ENCODE assay signal across 11 cellular contexts in the genomic region with DNA sequence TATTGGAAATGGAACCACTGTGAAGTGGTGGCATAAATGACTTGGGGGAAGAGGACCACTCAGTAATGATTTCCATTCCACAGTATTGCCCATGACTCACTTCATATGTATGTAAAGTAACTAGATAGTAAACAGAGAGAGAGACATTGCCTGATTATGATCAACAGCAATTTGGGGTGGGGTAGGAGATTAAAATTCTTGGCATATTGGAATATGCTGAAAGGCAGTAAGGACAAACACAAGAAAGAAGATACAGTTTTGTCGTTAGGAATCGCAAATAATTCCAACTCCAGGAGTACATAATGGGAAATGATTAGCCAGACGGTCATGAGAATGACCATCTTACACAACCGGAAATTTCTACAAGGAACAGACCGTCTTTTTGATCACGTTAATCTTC. TPM values are rescaled to one million over a fixed set of nuclear protein-coding genes. Genes with fewer than 3 reads are reported as not detected.
A peak's percentile ranks its signal among the peaks of the same experiment; 100 is the strongest.
DNase-seq lines count a peak whose midpoint lies in the region; ATAC-seq, FAIRE-seq and TF ChIP-seq lines count a peak whose summit lies in the region.
"Had no signal": no experiment of that assay in that cellular context is flagged by ENCODE, and none has a peak within 500 bp of the region (broad histone marks: within the 10 kb centered on the region; RNA-seq: fewer than 3 reads in every experiment).

No MANE protein-coding gene starts in this region.

- H3F3A ChIP-seq in OCI-LY1 (ENCODE audit: insufficient read depth, low read length) = no peaks in the 10 kb centered on the region

- peaks cover 35% of the 10 kb centered on the region for H3K79me2 ChIP-seq in DND-41 (ENCODE audit: insufficient read depth, low read length)
- H3K79me2 ChIP-seq in OCI-LY1 (ENCODE audit: insufficient read depth, low read length) = peaks cover 34% of the 10 kb centered on the region

- peaks cover 49% of the 10 kb centered on the region for H3K4me1 Mint-ChIP-seq in nephron progenitor cell

- H3K4me2 ChIP-seq in DND-41 (ENCODE audit: insufficient read depth, low read length) (no peak overlapping the region), OCI-LY1 (ENCODE audit: low read length) (no peak overlapping the region)

- no peak overlapping the region for H3K4me3 Mint-ChIP-seq in nephron progenitor cell

- peaks cover 41% of the 10 kb centered on the region for H3K9me3 Mint-ChIP-seq in nephron progenitor cell

- H3K4me3 ChIP-seq in DND-41 (ENCODE audit: low read depth in 1 of 2, low read length in 2 of 2) (no peak overlapping the region), OCI-LY1 (ENCODE audit: low read depth, low read length, poor library complexity, severe bottlenecking) (no peak overlapping the region), bronchial epithelial cell (ENCODE audit: low read depth, low read length) (no peak overlapping the region)
- H3K4me3 ChIP-seq: lung had no signal

- TF ChIP-seq CTCF in DND-41 (IDR thresholded peaks at IDR 0.05; ENCODE audit: borderline replicate concordance, extremely low read depth, low read length, poor library complexity, severe bottlenecking) (no peak), OCI-LY1 (IDR thresholded peaks at IDR 0.05; ENCODE audit: low read length) (no peak), bronchial epithelial cell (IDR thresholded peaks at IDR 0.05; ENCODE audit: insufficient read depth, low read length, severe bottlenecking) (no peak), nephron progenitor cell (IDR thresholded peaks at IDR 0.05) (no peak), GM13976 (IDR thresholded peaks at IDR 0.05; ENCODE audit: borderline replicate concordance, control extremely low read depth, extremely low read depth, insufficient read depth, missing control alignments) (no peak)

- peaks cover 42% of the 10 kb centered on the region for H3K4me1 ChIP-seq in DND-41 (ENCODE audit: insufficient read depth, low read length)
- peaks cover 39% of the 10 kb centered on the region for H3K4me1 ChIP-seq in OCI-LY1 (ENCODE audit: insufficient read depth, low read length, severe bottlenecking)

- in situ Hi-C loops in GM13976 (cut with MboI; ENCODE audit: low sequenced_read_pairs, unreplicated experiment) = no loop called here

- no peaks in the 10 kb centered on the region for H3K9me2 ChIP-seq in OCI-LY1 (ENCODE audit: low read depth, low read length)

- H4K20me1 ChIP-seq in DND-41 (ENCODE audit: insufficient read depth, low read length) (peaks cover 30% of the 10 kb centered on the region), OCI-LY1 (ENCODE audit: insufficient read depth, low read length) (no peaks in the 10 kb centered on the region)

- H3K27me3 ChIP-seq in DND-41 (ENCODE audit: insufficient read depth, low read length, poor library complexity) = no peaks in the 10 kb centered on the region
- no peaks in the 10 kb centered on the region for H3K27me3 ChIP-seq in OCI-LY1 (ENCODE audit: insufficient read depth, low read length)
- H3K27me3 ChIP-seq in bronchial epithelial cell (ENCODE audit: control insufficient read depth, insufficient read depth, low read length) = no peaks in the 10 kb centered on the region
- H3K27me3 ChIP-seq: sigmoid colon, uterus had no signal

- peaks cover 3% of the 10 kb centered on the region for H3K27me3 Mint-ChIP-seq in nephron progenitor cell (ENCODE audit: low read depth, poor library complexity)

- H2AFZ ChIP-seq in DND-41 (ENCODE audit: low read depth, low read length) = peak overlapping the region; percentile 60; the same call in 1 of the 2 replicates
- no peak overlapping the region for H2AFZ ChIP-seq in OCI-LY1 (ENCODE audit: low read length)

- H3K27ac Mint-ChIP-seq in nephron progenitor cell = peak overlapping the region; percentile 99

- ATAC-seq in DND-41 (ENCODE audit: insufficient read depth, low read depth) = no peak

- no peak for FAIRE-seq in bronchial epithelial cell (lab: Jason Lieb, UNC)

- H3K36me3 ChIP-seq in DND-41 (ENCODE audit: insufficient read depth, low read length) = peaks cover 31% of the 10 kb centered on the region
- H3K36me3 ChIP-seq in OCI-LY1 (ENCODE audit: insufficient read depth, low read length) = peaks cover 28% of the 10 kb centered on the region
- peaks cover 1% of the 10 kb centered on the region for H3K36me3 ChIP-seq in bronchial epithelial cell (ENCODE audit: control insufficient read depth, insufficient read depth, low read length)
- H3K36me3 ChIP-seq: sigmoid colon, uterus had no signal

- H3K36me3 Mint-ChIP-seq in nephron progenitor cell (ENCODE audit: low read depth) = peaks cover 19% of the 10 kb centered on the region

- H3K9ac ChIP-seq in DND-41 (ENCODE audit: low read depth, low read length) (0 out of 2 replicates have a peak overlapping the region, but pooled peaks have one; percentile 46), OCI-LY1 (ENCODE audit: low read length) (no peak overlapping the region)

- H3K27ac ChIP-seq in DND-41 (ENCODE audit: low read length) (peak overlapping the region; percentile 83), OCI-LY1 (ENCODE audit: low read depth, low read length, poor library complexity, severe bottlenecking) (peak overlapping the region; percentile 88)

- H3K9me3 ChIP-seq in DND-41 (ENCODE audit: insufficient read depth, low read length, severe bottlenecking) (no peaks in the 10 kb centered on the region), OCI-LY1 (ENCODE audit: low read length) (no peaks in the 10 kb centered on the region)
- H3K9me3 ChIP-seq: sigmoid colon, uterus had no signal

- DNase-seq in DND-41 (no peak), bronchial epithelial cell (ENCODE audit: low read depth) (peak; percentile 39), nephron progenitor cell (no peak), GM13976 (ENCODE audit: low spot score) (no peak), cerebellum (ENCODE audit: low spot score) (no peak), NOMO-1 treated with dmso at 0.1 percent for 144 hours (lab: John Stamatoyannopoulos, UW; ENCODE audit: unreplicated experiment) (no peak)
- DNase-seq: dermis blood vessel endothelial cell, sigmoid colon had no signal

RNA-seq across cellular contexts. Expression of a gene that starts 1.5 kb away (rescaled TPM):
- total RNA-seq in bronchial epithelial cell (48.3 and 55.5 TPM in 2 replicates), cerebellum (236 TPM)
